Comparison of ENCODE assay signal across 8 cellular contexts in genomic region chr1:1918901-1919303, GRCh38. TPM values are rescaled to one million over a fixed set of nuclear protein-coding genes. Genes with fewer than 3 reads are reported as not detected.
DNase-seq lines count a peak whose midpoint lies in the region; ATAC-seq, FAIRE-seq and TF ChIP-seq lines count a peak whose summit lies in the region.

Gene TMEM52 (minus strand): TSS chr1:1919279. CDS start chr1:1919265, 14 bp downstream.

- DNase-seq in AG04450 (ENCODE audit: low read depth, low spot score): no peak
- DNase-seq in HuH-7 (ENCODE audit: low spot score): peak; percentile 80
- no peak for DNase-seq in central memory CD8-positive, alpha-beta T cell (ENCODE audit: low spot score in 2 of 2)
- DNase-seq in nephron progenitor cell: no peak
- no peak for DNase-seq in putamen (ENCODE audit: low spot score)
- no peak for DNase-seq in NOMO-1 treated with dmso at 0.1 percent for 144 hours (lab: John Stamatoyannopoulos, UW; ENCODE audit: unreplicated experiment)
- DNase-seq in GM12891 (ENCODE audit: insufficient read length, low spot score): no peak

- H3K27ac Mint-ChIP-seq in central memory CD8-positive, alpha-beta T cell (ENCODE audit: low read depth): peak within 1 kb of the TSS; percentile 49
- H3K27ac Mint-ChIP-seq in nephron progenitor cell: no peak within 1 kb of the TSS

- peaks cover 3% of the 10 kb centered on the region; the same call in 1 of the 2 replicates for H3K9me3 ChIP-seq in AG04450 (ENCODE audit: control insufficient read depth, insufficient read depth, low read length)

- CTCF ChIA-PET in AG04450 (lab: Charles Lee): no interaction called here

- ATAC-seq in GM19395 (IDR thresholded peaks at IDR 0.05; ENCODE audit: unreplicated experiment): peak; percentile 36
- ATAC-seq in central memory CD8-positive, alpha-beta T cell (replicated peaks; ENCODE audit: extremely low read depth, poor library complexity, severe bottlenecking): peak; percentile 4

- peaks cover 8% of the 10 kb centered on the region for H3K27me3 ChIP-seq in AG04450 (ENCODE audit: control insufficient read depth, insufficient read depth, low read length)

- POLR2A ChIA-PET in AG04450 (lab: Yijun Ruan, JAX): no interaction called here

- FAIRE-seq in GM12891 (lab: Jason Lieb, UNC): no peak

- peak within 1 kb of the TSS; percentile 59 for H3K4me3 Mint-ChIP-seq in central memory CD8-positive, alpha-beta T cell
- H3K4me3 Mint-ChIP-seq in nephron progenitor cell: peak within 1 kb of the TSS; percentile 66

- no peak for TF ChIP-seq POLR2A in GM12891 (IDR thresholded peaks at IDR 0.05; ENCODE audit: low read depth, low read length)

- no peaks in the 10 kb centered on the region for H3K9me3 Mint-ChIP-seq in central memory CD8-positive, alpha-beta T cell
- H3K9me3 Mint-ChIP-seq in nephron progenitor cell: no peaks in the 10 kb centered on the region

- no peak within 1 kb of the TSS for H3K27ac ChIP-seq in AG04450 (ENCODE audit: low read depth, low read length)

- peaks cover 5% of the 10 kb centered on the region for H3K36me3 Mint-ChIP-seq in central memory CD8-positive, alpha-beta T cell (ENCODE audit: insufficient read depth)
- no peaks in the 10 kb centered on the region for H3K36me3 Mint-ChIP-seq in nephron progenitor cell (ENCODE audit: low read depth)

- TF ChIP-seq CTCF in AG04450 (IDR thresholded peaks at IDR 0.05; ENCODE audit: low read depth, low read length) (no peak), nephron progenitor cell (IDR thresholded peaks at IDR 0.05) (no peak)

- peaks cover 3% of the 10 kb centered on the region for H3K27me3 Mint-ChIP-seq in central memory CD8-positive, alpha-beta T cell
- H3K27me3 Mint-ChIP-seq in nephron progenitor cell (ENCODE audit: low read depth, poor library complexity): peaks cover 14% of the 10 kb centered on the region

- H3K4me3 ChIP-seq in AG04450 (ENCODE audit: low read depth, low read length): peak within 1 kb of the TSS; percentile 53

- H3K4me1 Mint-ChIP-seq in central memory CD8-positive, alpha-beta T cell: no peaks in the 10 kb centered on the region
- H3K4me1 Mint-ChIP-seq in nephron progenitor cell: peaks cover 33% of the 10 kb centered on the region

TF ChIP-seq in GM12891, 5 proteins besides CTCF, POLR2A, EP300 and RAD21:
- TF ChIP-seq SPI1 (IDR thresholded peaks at IDR 0.05; ENCODE audit: low read depth, low read length): no peak
- TF ChIP-seq PAX5 (IDR thresholded peaks at IDR 0.05; ENCODE audit: insufficient read depth, low read length, severe bottlenecking): no peak
- TF ChIP-seq POU2F2 (IDR thresholded peaks at IDR 0.05; ENCODE audit: low read depth, low read length): no peak
- TF ChIP-seq POLR2AphosphoS5 (IDR thresholded peaks at IDR 0.05; ENCODE audit: low read depth, low read length): no peak
- TF ChIP-seq TAF1 (IDR thresholded peaks at IDR 0.05; ENCODE audit: low read depth, low read length): no peak

RNA-seq across cellular contexts. Expression of gene TMEM52, which starts in this region (rescaled TPM):
- 0.30 and 0.53 TPM in 2 replicates for polyA plus RNA-seq in AG04450 (2011; rRNA removed)
- polyA minus RNA-seq in AG04450 (2011; rRNA and poly(A)+ RNA removed): 0.23 and 0.48 TPM in 2 replicates
- 0.10 TPM for polyA plus RNA-seq in GM12891 (2012; ENCODE audit: low read depth, missing spikeins)
